Comparison of ENCODE assay signal across 26 cellular contexts in genomic region chr9:28782630-28783029, GRCh38.
DNase-seq lines count a peak whose midpoint lies in the region; TF ChIP-seq lines count a peak whose summit lies in the region.
"Had no signal": no experiment of that assay in that cellular context is flagged by ENCODE, and none has a peak within 500 bp of the region (broad histone marks: within the 10 kb centered on the region; RNA-seq: fewer than 3 reads in every experiment).

No MANE protein-coding gene starts in this region.

- DNase-seq in NCI-H146 (lab: John Stamatoyannopoulos, UW) (peak; percentile 7), NCI-H146 treated with DMSO at 0.1 percent for 48 hours (lab: John Stamatoyannopoulos, UW; ENCODE audit: unreplicated experiment) (no peak), MV-4-11 (lab: John Stamatoyannopoulos, UW) (peak; percentile 54), epithelial cell of esophagus (ENCODE audit: low read depth) (peak; percentile 95), renal cortical epithelial cell (ENCODE audit: low read depth) (peak; percentile 95), epidermal melanocyte (ENCODE audit: insufficient read length, low spot score) (no peak), GM19240 (ENCODE audit: insufficient read length, low spot score) (no peak)
- DNase-seq in stimulated activated CD4-positive, alpha-beta T cell treated with anti-CD3 and anti-CD28 coated beads, Interleukin-15, amount 100 ng/mL, for 24 hours: no peak
- DNase-seq: 8988T; activated CD8-positive, alpha-beta T cell treated with anti-CD3 and anti-CD28 coated beads, Interleukin-2, amount 10 ng/mL, durations not matched to agents 7 days and 5 days; activated naive CD4-positive, alpha-beta T cell treated with anti-CD3 and anti-CD28 coated beads, Interleukin-2, amount 10 ng/mL, durations not matched to agents 7 days and 5 days; activated T-cell treated with anti-CD3 and anti-CD28 coated beads, Interleukin-2, amount 50 U/mL, for 4 hours; aorta; C1 segment of cervical spinal cord; cerebellar nuclear complex; DMS153; effector memory CD8-positive, alpha-beta T cell; hypothalamus; KG1; left cardiac atrium; NCI-H1417; NCI-H2171 treated with DMSO at 0.1 percent for 48 hours; NCI-H774; stimulated activated CD4-positive, alpha-beta T cell treated with anti-CD3 and anti-CD28 coated beads, Interleukin-2, amount 100 ng/mL, for 24 hours; stimulated activated naive CD4-positive, alpha-beta T cell treated with Interleukin-2 at 50 U/mL for 16 hours had no signal

- no peak overlapping the region for H3K4me3 ChIP-seq in epithelial cell of esophagus (ENCODE audit: low read length)
- H3K4me3 ChIP-seq: SK-N-MC had no signal

- TF ChIP-seq CTCF in epithelial cell of esophagus (IDR thresholded peaks at IDR 0.05; ENCODE audit: insufficient read depth, low read depth, low read length, missing control alignments): no peak

Comparison
In these comparisons a context has a peak if more than half of its experiments do, and no peak if none do; other contexts are left out.
1. DNase-seq: peak in NCI-H146 (single experiment), MV-4-11 (single experiment), epithelial cell of esophagus (single experiment) and renal cortical epithelial cell (single experiment); none in NCI-H146 treated with DMSO at 0.1 percent for 48 hours (single experiment), stimulated activated CD4-positive, alpha-beta T cell treated with anti-CD3 and anti-CD28 coated beads, Interleukin-15, amount 100 ng/mL, for 24 hours (single experiment), epidermal melanocyte (single experiment) and GM19240 (single experiment).